Comparison of ENCODE assay signal across 7 cellular contexts in genomic region chr2:192876698-192877097, GRCh38.
"Had no signal": no experiment of that assay in that cellular context is flagged by ENCODE, and none has a peak within 500 bp of the region (broad histone marks: within the 10 kb centered on the region; RNA-seq: fewer than 3 reads in every experiment).

No MANE protein-coding gene starts in this region.

- H3K36me3 Mint-ChIP-seq: IgD-negative memory B cell had no signal

- H3K4me3 ChIP-seq: K562 had no signal

- H3K27me3 Mint-ChIP-seq: IgD-negative memory B cell had no signal

- H3K27ac Mint-ChIP-seq: IgD-negative memory B cell had no signal

- H3K4me2 ChIP-seq: KMS-11 had no signal

- H3K4me3 Mint-ChIP-seq: IgD-negative memory B cell had no signal

- H3K27ac ChIP-seq: HL-60, KMS-11 had no signal

- ATAC-seq: HepG2, K562 had no signal

- H3K9ac ChIP-seq: KMS-11 had no signal

- DNase-seq: IMR-90, KG1 had no signal

- H3K4me1 Mint-ChIP-seq: IgD-negative memory B cell had no signal
